ENCODE assay signal across 8 cellular contexts in the genomic region with DNA sequence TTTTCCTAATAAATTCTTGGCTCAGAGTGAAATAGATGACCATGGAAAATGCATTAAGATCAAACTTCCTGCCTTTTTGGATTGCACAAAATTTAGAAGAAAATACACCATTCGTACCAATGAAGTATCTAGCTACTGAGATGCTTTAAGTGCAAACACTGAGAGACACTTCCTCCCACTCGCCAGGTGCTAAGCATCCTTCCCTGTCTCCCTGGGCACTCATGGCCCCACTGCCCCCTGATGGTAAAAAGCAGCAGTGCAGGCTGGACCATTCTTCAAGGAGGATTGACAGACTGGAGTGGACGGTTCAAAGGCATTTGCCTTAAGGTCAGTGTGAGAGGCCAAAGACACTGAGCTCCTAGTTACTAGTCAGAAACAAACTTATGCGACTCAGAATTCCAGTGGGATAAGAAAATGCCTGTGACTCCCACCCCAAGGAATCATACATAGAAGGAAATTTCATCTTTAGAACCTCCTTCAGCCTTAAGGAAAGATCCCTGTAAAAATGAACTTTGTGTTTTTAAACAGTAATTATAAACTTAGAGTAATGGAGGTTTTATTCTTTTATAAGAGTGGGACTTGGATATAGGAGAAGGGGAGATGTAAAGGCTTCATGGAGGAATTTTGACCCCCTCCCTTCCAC.
DNase-seq lines count a peak whose midpoint lies in the region; ATAC-seq and TF ChIP-seq lines count a peak whose summit lies in the region.

No MANE protein-coding gene starts in this region.

- peak; percentile 95 for TF ChIP-seq CTCF in cardiac fibroblast (IDR thresholded peaks at IDR 0.05; ENCODE audit: low read depth, low read length)

- ATAC-seq in HG02610 (IDR thresholded peaks at IDR 0.05; ENCODE audit: unreplicated experiment) = peak; percentile 81
- peak; percentile 88 for ATAC-seq in left colon

- intact Hi-C loops in left colon (cut with DNase I, micrococcal nuclease) = no loop called here

- H3K4me3 ChIP-seq in cardiac fibroblast (replicated peaks in 1 of 2; ENCODE audit: low read depth in 2 of 2, low read length in 2 of 2) = no peak overlapping the region

- DNase-seq in NCI-H446 (lab: John Stamatoyannopoulos, UW) (peak; percentile 24 to 64), NCI-H446 treated with DMSO at 0.1 percent for 48 hours (lab: John Stamatoyannopoulos, UW) (no peak), NCI-H1694 treated with DMSO at 0.1 percent for 48 hours (lab: John Stamatoyannopoulos, UW) (peak; percentile 1), cardiac fibroblast (ENCODE audit: low read depth in 2 of 2) (peak; percentile 49 to 64), left colon (peak; percentile 30 to 78)
- DNase-seq in activated CD4-positive, CD25-positive, alpha-beta regulatory T cell (lab: John Stamatoyannopoulos, UW) = peak; percentile 7 to 38 (median 22)
- peak; percentile 43 to 59 for DNase-seq in stimulated activated CD4-positive, alpha-beta T cell treated with anti-CD3 and anti-CD28 coated beads, Interleukin-4, amount 100 ng/mL, for 4 hours
